In the genomic region with DNA sequence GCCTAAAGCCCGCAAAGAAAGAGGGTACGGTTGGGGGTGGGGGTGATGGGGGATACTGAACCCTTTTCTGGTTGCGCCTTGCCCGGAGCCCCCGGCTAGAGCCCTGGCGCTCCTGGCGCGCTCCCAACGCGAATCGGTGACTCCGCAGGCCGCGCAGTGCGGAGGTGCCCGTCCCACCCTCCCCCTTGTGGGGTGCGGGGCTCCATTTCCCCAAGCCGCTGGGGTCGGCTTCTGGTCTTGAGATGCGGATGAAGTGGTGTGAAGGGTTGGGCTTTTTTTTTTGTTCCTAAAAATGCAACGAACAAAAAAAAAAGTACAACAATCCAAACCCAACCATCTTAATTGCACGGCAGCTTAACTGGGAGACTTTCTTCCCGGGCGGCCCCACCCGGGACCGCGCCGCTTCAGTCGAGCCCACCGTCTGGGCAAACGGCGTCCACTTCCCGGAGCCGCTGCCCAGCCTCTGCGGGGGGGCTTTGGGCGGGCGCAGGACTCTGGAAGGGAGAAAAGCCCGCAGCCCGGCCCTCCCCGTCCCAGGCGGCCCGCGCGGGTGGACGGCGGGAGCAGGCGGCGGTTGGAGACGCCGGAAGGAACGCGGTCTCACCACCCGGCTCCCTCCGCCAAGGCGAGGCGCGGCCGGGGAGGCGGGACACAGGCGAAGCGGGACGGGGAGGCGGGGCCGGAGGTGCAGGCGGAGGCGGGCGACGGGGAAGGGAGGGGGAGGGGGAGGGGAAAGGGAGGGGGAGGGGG, we compare ENCODE assay signal across 8 cellular contexts. TPM values are rescaled to one million over a fixed set of nuclear protein-coding genes. Genes with fewer than 3 reads are reported as not detected.
DNase-seq lines count a peak whose midpoint lies in the region; ATAC-seq and TF ChIP-seq lines count a peak whose summit lies in the region.

No MANE protein-coding gene starts in this region.

- no peaks in the 10 kb centered on the region for H3K9me3 Mint-ChIP-seq in activated naive CD4-positive, alpha-beta T cell treated with anti-CD3 and anti-CD28 coated beads, Interleukin-2, amount 50 U/mL, for 24 hours

- H4K20me1 ChIP-seq in Karpas-422 (ENCODE audit: insufficient read depth, low read depth, low read length): no peaks in the 10 kb centered on the region
- H4K20me1 ChIP-seq in SK-N-SH (ENCODE audit: insufficient read depth): peaks cover 6% of the 10 kb centered on the region; the same call in 1 of the 2 replicates

- peak overlapping the region; percentile 62 for H3K27ac Mint-ChIP-seq in activated naive CD4-positive, alpha-beta T cell treated with anti-CD3 and anti-CD28 coated beads, Interleukin-2, amount 50 U/mL, for 24 hours

- ATAC-seq in GM21717 (IDR thresholded peaks at IDR 0.05; ENCODE audit: unreplicated experiment): peak; percentile 42
- peak; percentile 81 for ATAC-seq in omental fat pad (ENCODE audit: low FRiP score)

- no peaks in the 10 kb centered on the region for H3K9me2 ChIP-seq in Karpas-422 (replicated peaks; ENCODE audit: insufficient read depth, low read length)
- H3K9me2 ChIP-seq in SK-N-SH: no peaks in the 10 kb centered on the region

- peaks cover 6% of the 10 kb centered on the region for H3K36me3 Mint-ChIP-seq in activated naive CD4-positive, alpha-beta T cell treated with anti-CD3 and anti-CD28 coated beads, Interleukin-2, amount 50 U/mL, for 24 hours

- H3K4me3 ChIP-seq in Karpas-422 (ENCODE audit: low read length): peak overlapping the region; percentile 81
- peak overlapping the region; percentile 70 to 72 for H3K4me3 ChIP-seq in SK-N-SH (ENCODE audit: low read depth in 2 of 2, low read length in 1 of 2)
- H3K4me3 ChIP-seq in suprapubic skin: peak overlapping the region; percentile 70

- TF ChIP-seq RAD21 in SK-N-SH (IDR thresholded peaks at IDR 0.05; ENCODE audit: low read length): no peak

- H3K27me3 Mint-ChIP-seq in activated naive CD4-positive, alpha-beta T cell treated with anti-CD3 and anti-CD28 coated beads, Interleukin-2, amount 50 U/mL, for 24 hours: no peaks in the 10 kb centered on the region

- peaks cover 13% of the 10 kb centered on the region for H3F3A ChIP-seq in SK-N-SH (replicated peaks; ENCODE audit: insufficient read depth)

- H3K4me2 ChIP-seq in Karpas-422 (ENCODE audit: low read depth, low read length, poor library complexity, severe bottlenecking) (peak overlapping the region; percentile 93), SK-N-SH (peak overlapping the region; percentile 88)

- H3K27ac ChIP-seq in Karpas-422 (ENCODE audit: low read length): peak overlapping the region; percentile 94
- H3K27ac ChIP-seq in SK-N-SH (ENCODE audit: low read depth in 2 of 2, low read length in 1 of 2): peak overlapping the region; percentile 89 to 97
- peak overlapping the region; percentile 97 for H3K27ac ChIP-seq in suprapubic skin

- H3K9ac ChIP-seq in Karpas-422 (ENCODE audit: low read length): peak overlapping the region; percentile 92
- H3K9ac ChIP-seq in SK-N-SH: peak overlapping the region; percentile 96

- H3K27me3 ChIP-seq in Karpas-422 (ENCODE audit: low read length) (no peaks in the 10 kb centered on the region), SK-N-SH (ENCODE audit: insufficient read depth) (no peaks in the 10 kb centered on the region), suprapubic skin (no peaks in the 10 kb centered on the region)

- H3K4me1 Mint-ChIP-seq in activated naive CD4-positive, alpha-beta T cell treated with anti-CD3 and anti-CD28 coated beads, Interleukin-2, amount 50 U/mL, for 24 hours: peaks cover 38% of the 10 kb centered on the region

- POLR2A ChIA-PET in SK-N-SH (lab: Yijun Ruan, JAX): interaction anchor here (0.6 to 2.8 kb wide), 12 partner anchors 10 to 1073 kb away, joined by 3 to 14 read pairs (median 5); no protein-coding TSS in a partner anchor

- H3K4me3 Mint-ChIP-seq in activated naive CD4-positive, alpha-beta T cell treated with anti-CD3 and anti-CD28 coated beads, Interleukin-2, amount 50 U/mL, for 24 hours: peak overlapping the region; percentile 60

- 2% methylated on average over 30 of the region's 68 CpGs for WGBS in SK-N-SH (ENCODE audit: low lambda C conversion rate)
- WGBS in suprapubic skin: 0% methylated on average over 41 of the region's 68 CpGs

- DNase-seq in DMS79 (lab: John Stamatoyannopoulos, UW) (peak; percentile 34), Karpas-422 (peak; percentile 97), SK-N-SH (peak; percentile 96), glomerular visceral epithelial cell (ENCODE audit: extremely low spot score) (peak; percentile 91), omental fat pad (ENCODE audit: low spot score) (peak; percentile 76), suprapubic skin (ENCODE audit: low spot score in 2 of 2) (peak; percentile 95)

- no peak for TF ChIP-seq CTCF in SK-N-SH (IDR thresholded peaks at IDR 0.05)
- no peak for TF ChIP-seq CTCF in omental fat pad (IDR thresholded peaks at IDR 0.05)
- TF ChIP-seq CTCF in suprapubic skin (IDR thresholded peaks at IDR 0.05): no peak

- H3K36me3 ChIP-seq in Karpas-422 (ENCODE audit: insufficient read depth, low read length): peaks cover 30% of the 10 kb centered on the region
- H3K36me3 ChIP-seq in SK-N-SH (replicated peaks in 1 of 2; ENCODE audit: control insufficient read depth in 1 of 2, insufficient read depth in 2 of 2, low read length in 1 of 2): peaks cover 27 to 28% of the 10 kb centered on the region in 2 experiments
- peaks cover 15% of the 10 kb centered on the region for H3K36me3 ChIP-seq in suprapubic skin

- H3K79me2 ChIP-seq in Karpas-422 (ENCODE audit: low read length) (peaks cover 34% of the 10 kb centered on the region), SK-N-SH (ENCODE audit: insufficient read depth) (peaks cover 41% of the 10 kb centered on the region)

- TF ChIP-seq POLR2A in suprapubic skin (IDR thresholded peaks at IDR 0.05): peak; percentile 60 to 63

- H2AFZ ChIP-seq in Karpas-422 (ENCODE audit: low read length) (0 out of 2 replicates have a peak overlapping the region, but pooled peaks have one; percentile 17), SK-N-SH (ENCODE audit: low read depth) (peak overlapping the region; percentile 81)

- H3K9me3 ChIP-seq in Karpas-422 (ENCODE audit: low read length) (no peaks in the 10 kb centered on the region), SK-N-SH (no peaks in the 10 kb centered on the region), suprapubic skin (no peaks in the 10 kb centered on the region)

- H3K4me1 ChIP-seq in Karpas-422 (ENCODE audit: low read length) (peaks cover 48% of the 10 kb centered on the region), SK-N-SH (ENCODE audit: control insufficient read depth in 1 of 2, insufficient read depth in 2 of 2, low read depth in 1 of 2, low read length in 1 of 2) (peaks cover 19 to 28% of the 10 kb centered on the region in 2 experiments; a peak in 3 of 4 replicates), suprapubic skin (peaks cover 45% of the 10 kb centered on the region)

- TF ChIP-seq EP300 in SK-N-SH (IDR thresholded peaks at IDR 0.05; ENCODE audit: borderline replicate concordance in 1 of 2, low read depth in 1 of 2, low read length in 1 of 2) (0 out of 4 replicates have a peak, but pooled peaks of 1 of the 2 experiments have one; percentile 16), suprapubic skin (IDR thresholded peaks at IDR 0.05) (no peak)

- CTCF ChIA-PET in SK-N-SH (lab: Yijun Ruan, JAX): interaction anchor here (0.8 to 3.5 kb wide), 24 partner anchors 10 to 1070 kb away, joined by 3 to 33 read pairs (median 6); partner anchors contain the start of gene SPRYD7

TF ChIP-seq in SK-N-SH, 30 proteins besides CTCF, POLR2A, EP300 and RAD21 (continues in another document):
- TF ChIP-seq POLR2AphosphoS5 (IDR thresholded peaks at IDR 0.05; ENCODE audit: low read depth, low read length): peak; percentile 83
- TF ChIP-seq, protein P1, sequence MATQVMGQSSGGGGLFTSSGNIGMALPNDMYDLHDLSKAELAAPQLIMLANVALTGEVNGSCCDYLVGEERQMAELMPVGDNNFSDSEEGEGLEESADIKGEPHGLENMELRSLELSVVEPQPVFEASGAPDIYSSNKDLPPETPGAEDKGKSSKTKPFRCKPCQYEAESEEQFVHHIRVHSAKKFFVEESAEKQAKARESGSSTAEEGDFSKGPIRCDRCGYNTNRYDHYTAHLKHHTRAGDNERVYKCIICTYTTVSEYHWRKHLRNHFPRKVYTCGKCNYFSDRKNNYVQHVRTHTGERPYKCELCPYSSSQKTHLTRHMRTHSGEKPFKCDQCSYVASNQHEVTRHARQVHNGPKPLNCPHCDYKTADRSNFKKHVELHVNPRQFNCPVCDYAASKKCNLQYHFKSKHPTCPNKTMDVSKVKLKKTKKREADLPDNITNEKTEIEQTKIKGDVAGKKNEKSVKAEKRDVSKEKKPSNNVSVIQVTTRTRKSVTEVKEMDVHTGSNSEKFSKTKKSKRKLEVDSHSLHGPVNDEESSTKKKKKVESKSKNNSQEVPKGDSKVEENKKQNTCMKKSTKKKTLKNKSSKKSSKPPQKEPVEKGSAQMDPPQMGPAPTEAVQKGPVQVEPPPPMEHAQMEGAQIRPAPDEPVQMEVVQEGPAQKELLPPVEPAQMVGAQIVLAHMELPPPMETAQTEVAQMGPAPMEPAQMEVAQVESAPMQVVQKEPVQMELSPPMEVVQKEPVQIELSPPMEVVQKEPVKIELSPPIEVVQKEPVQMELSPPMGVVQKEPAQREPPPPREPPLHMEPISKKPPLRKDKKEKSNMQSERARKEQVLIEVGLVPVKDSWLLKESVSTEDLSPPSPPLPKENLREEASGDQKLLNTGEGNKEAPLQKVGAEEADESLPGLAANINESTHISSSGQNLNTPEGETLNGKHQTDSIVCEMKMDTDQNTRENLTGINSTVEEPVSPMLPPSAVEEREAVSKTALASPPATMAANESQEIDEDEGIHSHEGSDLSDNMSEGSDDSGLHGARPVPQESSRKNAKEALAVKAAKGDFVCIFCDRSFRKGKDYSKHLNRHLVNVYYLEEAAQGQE (IDR thresholded peaks at IDR 0.05; ENCODE audit: low read depth, low read length): peak; percentile 51; the same call in 1 of the 2 replicates

RNA-seq across cellular contexts. Expression of gene TRIM13, which starts 0.5 kb away (rescaled TPM):
- 17.5 and 18.2 TPM in 2 replicates for total RNA-seq in Karpas-422 (2014; rRNA removed; shearing (Covaris generic); ENCODE audit: low replicate concordance)
- polyA plus RNA-seq in SK-N-SH (2012; rRNA removed): 8.3 and 12.9 TPM in 2 replicates
- 11.0 and 13.1 TPM in 2 replicates for polyA plus RNA-seq in SK-N-SH (2012; cell fraction: cytosol; rRNA removed)
- polyA plus RNA-seq in SK-N-SH (2012; cell fraction: nucleus; rRNA removed): 13.8 and 26.9 TPM in 2 replicates
- total RNA-seq in omental fat pad: 10 to 100 TPM; 11.0 to 19.1 (median 14.2) TPM
- 10 to 100 TPM; 18.1 to 30.9 (median 27.4) TPM for total RNA-seq in suprapubic skin

RNA-seq across cellular contexts. Expression of gene KCNRG, which starts 18.9 kb away (rescaled TPM):
- total RNA-seq in Karpas-422 (2014; rRNA removed; shearing (Covaris generic); ENCODE audit: low replicate concordance): 3.4 and 4.5 TPM in 2 replicates
- polyA plus RNA-seq in SK-N-SH (2012; rRNA removed): 0.97 and 1.1 TPM in 2 replicates
- 1.2 and 1.4 TPM in 2 replicates for polyA plus RNA-seq in SK-N-SH (2012; cell fraction: cytosol; rRNA removed)
- polyA plus RNA-seq in SK-N-SH (2012; cell fraction: nucleus; rRNA removed): 0.58 and 1.0 TPM in 2 replicates
- total RNA-seq in omental fat pad (1 to 10 TPM in 1 of 4 donors, under 1 TPM in 3; 0.56 to 1.0 (median 0.89) TPM), suprapubic skin (1 to 10 TPM in 1 of 4 donors, under 1 TPM in 2, not detected in 1; 0.60 to 3.6 (median 0.89) TPM)

Comparison
In these comparisons a context has a peak if more than half of its experiments do, and no peak if none do; other contexts are left out.
1. Peak in every context shown above with its lines: DNase-seq, ATAC-seq, H3K4me3 ChIP-seq and H3K27ac ChIP-seq.
2. DNase-seq: peak in every context shown above with its lines; median percentile 97 in Karpas-422; 96 in SK-N-SH; 95 in suprapubic skin; 91 in glomerular visceral epithelial cell; 76 in omental fat pad; 34 in DMS79.